Comparison of ENCODE assay signal across 8 cellular contexts in genomic region chr1:244971524-244972216, GRCh38.
DNase-seq lines count a peak whose midpoint lies in the region; ATAC-seq and TF ChIP-seq lines count a peak whose summit lies in the region.

No MANE protein-coding gene starts in this region.

- no peaks in the 10 kb centered on the region for H3K36me3 Mint-ChIP-seq in activated CD4-positive, alpha-beta T cell treated with anti-CD3 and anti-CD28 coated beads, Interleukin-2, amount 10 ng/mL, durations not matched to agents 24 days and 14 days (ENCODE audit: low read depth)
- H3K36me3 Mint-ChIP-seq in neural crest cell (ENCODE audit: low read depth), result peaks cover 4% of the 10 kb centered on the region

- H3K4me3 ChIP-seq in RWPE2 (ENCODE audit: severe bottlenecking) (peak overlapping the region; percentile 53), endocrine pancreas (ENCODE audit: control insufficient read depth, insufficient read depth, low read length) (peak overlapping the region; percentile 99)

- H3K9me3 Mint-ChIP-seq in activated CD4-positive, alpha-beta T cell treated with anti-CD3 and anti-CD28 coated beads, Interleukin-2, amount 10 ng/mL, durations not matched to agents 24 days and 14 days, result no peaks in the 10 kb centered on the region
- H3K9me3 Mint-ChIP-seq in neural crest cell, result no peaks in the 10 kb centered on the region

- intact Hi-C loops in activated CD4-positive, alpha-beta T cell treated with anti-CD3 and anti-CD28 coated beads, Interleukin-2, amount 10 ng/mL, durations not matched to agents 24 days and 14 days (cut with micrococcal nuclease), result loop anchor here (2.0 to 10.0 kb wide), 7 partner anchors 53 to 1715 kb away; partner anchors contain the start of genes SDCCAG8 and SMYD3

- H3K27me3 ChIP-seq in RWPE2 (ENCODE audit: insufficient read depth, poor library complexity, severe bottlenecking) (no peaks in the 10 kb centered on the region), endocrine pancreas (ENCODE audit: control insufficient read depth, insufficient read depth, low read length) (no peaks in the 10 kb centered on the region)

- ATAC-seq in RWPE2 (ENCODE audit: low read depth) (no peak), HG03108 (IDR thresholded peaks at IDR 0.05; ENCODE audit: unreplicated experiment) (no peak), HG03039 (IDR thresholded peaks at IDR 0.05; ENCODE audit: unreplicated experiment) (no peak)

- no peaks in the 10 kb centered on the region for H3K36me3 ChIP-seq in RWPE2 (ENCODE audit: low read depth)
- H3K36me3 ChIP-seq in endocrine pancreas (ENCODE audit: control insufficient read depth, insufficient read depth, low read length), result no peaks in the 10 kb centered on the region

- H3K27ac Mint-ChIP-seq in activated CD4-positive, alpha-beta T cell treated with anti-CD3 and anti-CD28 coated beads, Interleukin-2, amount 10 ng/mL, durations not matched to agents 24 days and 14 days, result peak overlapping the region; percentile 99
- peak overlapping the region; percentile 100 for H3K27ac Mint-ChIP-seq in neural crest cell (ENCODE audit: unreplicated experiment)

- peak overlapping the region; percentile 94 for H3K4me3 Mint-ChIP-seq in activated CD4-positive, alpha-beta T cell treated with anti-CD3 and anti-CD28 coated beads, Interleukin-2, amount 10 ng/mL, durations not matched to agents 24 days and 14 days
- peak overlapping the region; percentile 92 for H3K4me3 Mint-ChIP-seq in neural crest cell

- no peak for TF ChIP-seq CTCF in RWPE2 (IDR thresholded peaks at IDR 0.05; ENCODE audit: poor library complexity, severe bottlenecking)
- no peak for TF ChIP-seq CTCF in neural crest cell (conservative IDR thresholded peaks at IDR 0.05)

- peak; percentile 61 for DNase-seq in activated CD4-positive, alpha-beta T cell treated with anti-CD3 and anti-CD28 coated beads, Interleukin-2, amount 10 ng/mL, durations not matched to agents 24 days and 14 days
- no peak for DNase-seq in activated CD4-positive, alpha-beta T cell treated with anti-CD3 and anti-CD28 coated beads, Interleukin-2, amount 50 U/mL, for 1 hour
- DNase-seq in RWPE2 (ENCODE audit: low spot score), result no peak
- no peak for DNase-seq in neural crest cell (ENCODE audit: low read depth, low spot score)
- DNase-seq in DMS 273 (lab: John Stamatoyannopoulos, UW; ENCODE audit: unreplicated experiment), result no peak

- no peaks in the 10 kb centered on the region for H3K9me3 ChIP-seq in RWPE2 (ENCODE audit: severe bottlenecking)
- no peaks in the 10 kb centered on the region for H3K9me3 ChIP-seq in endocrine pancreas (ENCODE audit: control insufficient read depth, low read length)

- H3K4me1 Mint-ChIP-seq in activated CD4-positive, alpha-beta T cell treated with anti-CD3 and anti-CD28 coated beads, Interleukin-2, amount 10 ng/mL, durations not matched to agents 24 days and 14 days, result peaks cover 17% of the 10 kb centered on the region
- peaks cover 37% of the 10 kb centered on the region for H3K4me1 Mint-ChIP-seq in neural crest cell

- H3K27me3 Mint-ChIP-seq in activated CD4-positive, alpha-beta T cell treated with anti-CD3 and anti-CD28 coated beads, Interleukin-2, amount 10 ng/mL, durations not matched to agents 24 days and 14 days, result peaks cover 3% of the 10 kb centered on the region
- no peaks in the 10 kb centered on the region for H3K27me3 Mint-ChIP-seq in neural crest cell (ENCODE audit: low read depth)

- H3K9ac ChIP-seq in endocrine pancreas (ENCODE audit: control insufficient read depth, insufficient read depth, low read length), result peak overlapping the region; percentile 75

- H3K27ac ChIP-seq in RWPE2 (ENCODE audit: poor library complexity, severe bottlenecking), result peak overlapping the region; percentile 87

- H3K4me1 ChIP-seq in RWPE2 (ENCODE audit: insufficient read depth, poor library complexity, severe bottlenecking) (peaks cover 9% of the 10 kb centered on the region), endocrine pancreas (ENCODE audit: control insufficient read depth, insufficient read depth, low read length) (peaks cover 11% of the 10 kb centered on the region)
